Comparison of ENCODE assay signal across 37 cellular contexts in genomic region chr5:146089287-146089686, GRCh38. TPM values are rescaled to one million over a fixed set of nuclear protein-coding genes. Genes with fewer than 3 reads are reported as not detected.
"Had no signal": no experiment of that assay in that cellular context is flagged by ENCODE, and none has a peak within 500 bp of the region (broad histone marks: within the 10 kb centered on the region; RNA-seq: fewer than 3 reads in every experiment).

No MANE protein-coding gene starts in this region.

- DNase-seq: Karpas-422, Kasumi-1, MG63, MM.1S, MV-4-11, NCI-H1048, NCI-H1092, NCI-H1092 treated with DMSO at 0.1 percent for 48 hours, NCI-H1105, NCI-H1105 treated with DMSO at 0.1 percent for 48 hours, NCI-H1417, NCI-H1417 treated with DMSO at 0.1 percent for 48 hours, NCI-H1436, NCI-H1436 treated with DMSO at 0.1 percent for 48 hours, NCI-H146, NCI-H1694, NCI-H1694 treated with DMSO at 0.1 percent for 48 hours, NCI-H187, NCI-H187 treated with DMSO at 0.1 percent for 48 hours, NCI-H1930, NCI-H2029, NCI-H2029 treated with DMSO at 0.1 percent for 48 hours, NCI-H2081, NCI-H2081 treated with DMSO at 0.1 percent for 48 hours, NCI-H2107, NCI-H2171, NCI-H2171 treated with DMSO at 0.1 percent for 48 hours, NCI-H2227 treated with DMSO at 0.1 percent for 48 hours, NCI-H226, NCI-H345, NCI-H446, NCI-H446 treated with DMSO at 0.1 percent for 48 hours, NCI-H510A, NCI-H510A treated with DMSO at 0.1 percent for 48 hours had no signal

- H3K36me3 ChIP-seq: MG63 had no signal

- H3K4me3 ChIP-seq: MG63 had no signal

- H3K9me3 ChIP-seq: MG63 had no signal

- H3K27me3 ChIP-seq: MG63 had no signal

RNA-seq across cellular contexts. Expression of gene PLAC8L1, which starts 16.1 kb away (rescaled TPM):
- total RNA-seq: LHCN-M2, M059J, NCI-H460 had no signal
